In genomic region chr19:4138445-4138844, GRCh38 we compare ENCODE assay signal across 1 cellular context.
A peak's percentile ranks its signal among the peaks of the same experiment; 100 is the strongest.
TF ChIP-seq lines count a peak whose summit lies in the region.

No MANE protein-coding gene starts in this region.

TF ChIP-seq in HepG2, 621 proteins besides CTCF, POLR2A, EP300 and RAD21:
- TF ChIP-seq ZNF431 (CRISPR knock-in tag; IDR thresholded peaks at IDR 0.05; ENCODE audit: borderline replicate concordance, low read depth), result no peak
- peak; percentile 80 for TF ChIP-seq ZKSCAN1 (IDR thresholded peaks at IDR 0.05; ENCODE audit: low read length)
- TF ChIP-seq ZMYM2 (CRISPR knock-in tag; IDR thresholded peaks at IDR 0.05), result peak; percentile 65; the same call in 1 of the 2 replicates
- TF ChIP-seq ZNF770 (CRISPR knock-in tag; IDR thresholded peaks at IDR 0.05), result peak; percentile 30; the same call in 1 of the 2 replicates
- TF ChIP-seq CENPBD1 (CRISPR knock-in tag; IDR thresholded peaks at IDR 0.05; ENCODE audit: borderline replicate concordance, low read depth), result no peak
- peak; percentile 26; the same call in 1 of the 2 replicates for TF ChIP-seq ZNF460 (CRISPR knock-in tag; IDR thresholded peaks at IDR 0.05; ENCODE audit: borderline replicate concordance)
